In the genomic region with DNA sequence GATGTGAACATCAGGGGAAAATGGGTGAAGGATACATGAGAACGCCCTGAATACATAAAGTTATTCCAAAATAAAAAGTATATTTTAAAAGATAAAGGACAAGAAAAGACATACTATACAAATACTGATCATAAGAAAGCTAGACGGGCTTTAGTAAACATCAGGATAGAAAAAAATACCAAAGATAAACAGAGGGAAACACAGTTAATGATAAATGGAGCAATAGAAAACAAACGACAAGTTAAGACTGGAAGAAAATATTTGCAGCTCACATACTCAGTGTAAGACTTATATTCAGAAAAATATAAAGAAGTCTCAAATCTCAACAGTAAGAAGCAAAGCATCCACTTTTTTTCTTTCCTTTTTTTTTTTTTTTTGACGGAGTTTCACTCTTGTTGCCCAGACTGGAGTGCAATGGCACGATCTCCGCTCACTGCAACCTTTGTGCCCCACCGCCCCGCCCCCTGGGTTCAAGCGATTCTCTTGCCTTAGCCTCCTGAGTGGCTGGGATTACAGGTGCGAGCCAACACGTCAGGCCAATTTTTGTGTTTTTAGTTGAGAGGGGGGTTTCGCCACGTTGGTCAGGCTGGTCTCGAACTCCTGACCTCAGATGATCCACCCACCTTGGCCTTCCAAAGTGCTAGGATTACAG, we compare ENCODE assay signal across 27 cellular contexts.
"Had no signal": no experiment of that assay in that cellular context is flagged by ENCODE, and none has a peak within 500 bp of the region (broad histone marks: within the 10 kb centered on the region; RNA-seq: fewer than 3 reads in every experiment).

No MANE protein-coding gene starts in this region.

- FAIRE-seq: urothelium cell line had no signal

- H3K4me3 ChIP-seq: stomach, suprapubic skin, testis, thoracic aorta, thyroid gland, tibial artery, tibial nerve, transverse colon, upper lobe of left lung, upper lobe of right lung, uterus, vagina had no signal

- H3K4me1 ChIP-seq: suprapubic skin, thyroid gland, tibial artery, tibial nerve, transverse colon, upper lobe of left lung, upper lobe of right lung, uterus, vagina had no signal

- H3K27me3 ChIP-seq: stomach, suprapubic skin, testis, thyroid gland, tibial artery, tibial nerve, transverse colon, upper lobe of left lung, upper lobe of right lung, uterus, vagina had no signal

- DNase-seq: stimulated activated CD4-positive, alpha-beta T cell treated with anti-CD3 and anti-CD28 coated beads, Interleukin-2, amount 100 ng/mL, for 48 hours; stimulated activated CD4-positive, alpha-beta T cell treated with anti-CD3 and anti-CD28 coated beads, Interleukin-4, amount 100 ng/mL, for 1 hour; stimulated activated CD4-positive, alpha-beta T cell treated with anti-CD3 and anti-CD28 coated beads, Interleukin-4, amount 100 ng/mL, for 24 hours; stimulated activated CD4-positive, alpha-beta T cell treated with anti-CD3 and anti-CD28 coated beads, Interleukin-4, amount 100 ng/mL, for 4 hours; stimulated activated CD8-positive, alpha-beta memory T cell treated with anti-CD3 and anti-CD28 coated beads, Interleukin-4, amount 100 ng/mL, for 48 hours; stimulated activated naive B cell treated with anti-CD40 and anti-IgM and Interleukin-4, amounts not matched to agents 10 μg/mL and 1 μg/mL and 100 μg/mL, for 72 hours; stimulated activated naive CD4-positive, alpha-beta T cell; stimulated activated naive CD4-positive, alpha-beta T cell treated with Interleukin-2 at 50 U/mL for 16 hours; stimulated activated naive CD8-positive, alpha-beta T cell treated with anti-CD3 and anti-CD28 coated beads, Interleukin-15, amount 100 ng/mL, for 72 hours; stimulated activated naive CD8-positive, alpha-beta T cell treated with anti-CD3 and anti-CD28 coated beads, Interleukin-15, Interleukin-2, amounts not matched to agents 100 U/mL and 50 U/mL, for 24 hours; stomach; substantia nigra; testis; thyroid gland; tibial artery; transverse colon; trophoblast cell; upper lobe of left lung; upper lobe of right lung; uterus had no signal

- H3K9me3 ChIP-seq: stomach, suprapubic skin, testis, thoracic aorta, thyroid gland, tibial artery, tibial nerve, transverse colon, upper lobe of left lung, upper lobe of right lung, uterus, vagina had no signal

- H3K27ac ChIP-seq: stomach, suprapubic skin, testis, thoracic aorta, thyroid gland, tibial artery, tibial nerve, transverse colon, upper lobe of left lung, upper lobe of right lung, uterus, vagina had no signal

- H3K36me3 ChIP-seq: suprapubic skin, thoracic aorta, thyroid gland, tibial artery, transverse colon, upper lobe of left lung, upper lobe of right lung, uterus, vagina had no signal

- ATAC-seq: stimulated activated effector memory CD8-positive, alpha-beta T cell treated with anti-CD3 and anti-CD28 coated beads, Interleukin-12 subunit alpha, Interleukin-12 subunit beta, amount 100 ng/mL, for 72 hours; stimulated activated memory B cell treated with anti-CD40 and anti-IgM and Interleukin-4, amounts not matched to agents 10 μg/mL and 1 μg/mL and 100 μg/mL, for 72 hours; stimulated activated naive B cell treated with anti-CD40 and anti-IgM and Interleukin-4, amounts not matched to agents 10 μg/mL and 1 μg/mL and 100 μg/mL, for 72 hours; stimulated activated naive CD8-positive, alpha-beta T cell treated with anti-CD3 and anti-CD28 coated beads, Interleukin-15, amount 100 ng/mL, for 72 hours; stimulated activated naive CD8-positive, alpha-beta T cell treated with anti-CD3 and anti-CD28 coated beads, Interleukin-15, Interleukin-2, amounts not matched to agents 100 U/mL and 50 U/mL, for 24 hours; upper lobe of right lung had no signal
